21 cellular contexts compared by ENCODE assay signal in the genomic region with DNA sequence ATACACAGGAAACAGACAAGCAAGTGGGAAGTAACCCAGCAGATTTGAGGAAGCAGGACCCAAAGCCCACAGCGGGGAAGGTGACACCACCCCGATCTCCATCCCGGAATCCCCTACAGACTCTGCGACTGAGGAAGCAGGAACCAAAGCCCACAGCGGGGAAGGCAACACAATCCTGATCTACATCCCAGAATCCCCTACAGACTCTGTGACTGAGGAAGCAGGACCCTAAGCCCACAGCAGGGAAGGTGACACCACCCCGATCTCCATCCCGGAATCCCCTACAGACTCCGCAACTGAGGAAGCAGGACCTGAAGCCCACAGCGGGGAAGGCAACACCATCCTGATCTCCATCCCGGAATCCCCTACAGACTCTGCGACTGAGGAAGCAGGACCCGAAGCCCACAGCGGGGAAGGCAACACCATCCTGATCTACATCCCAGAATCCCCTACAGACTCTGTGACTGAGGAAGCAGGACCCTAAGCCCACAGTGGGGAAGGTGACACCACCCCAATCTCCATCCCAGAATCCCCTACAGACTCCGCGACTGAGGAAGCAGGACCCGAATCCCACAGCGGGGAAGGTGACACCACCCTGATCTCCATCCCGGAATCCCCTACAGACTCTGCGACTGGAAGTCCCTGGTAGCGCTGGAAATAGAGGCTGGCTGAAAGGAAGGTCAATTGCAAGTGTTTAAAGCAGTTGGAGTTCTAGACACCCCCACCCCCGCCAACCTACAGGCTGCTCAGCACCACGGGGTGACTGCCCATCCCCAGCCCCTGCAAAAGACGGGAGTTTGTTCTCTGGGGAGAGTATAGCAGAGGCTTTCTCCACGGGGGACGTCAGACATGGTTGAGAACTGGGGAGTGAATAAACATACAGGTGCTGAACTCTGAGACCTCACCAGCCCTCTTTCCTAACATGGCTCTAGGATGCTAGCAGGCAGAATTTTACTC. TPM values are rescaled to one million over a fixed set of nuclear protein-coding genes. Genes with fewer than 3 reads are reported as not detected.
A peak's percentile ranks its signal among the peaks of the same experiment; 100 is the strongest.
DNase-seq lines count a peak whose midpoint lies in the region; ATAC-seq, FAIRE-seq and TF ChIP-seq lines count a peak whose summit lies in the region.
"Had no signal": no experiment of that assay in that cellular context is flagged by ENCODE, and none has a peak within 500 bp of the region (broad histone marks: within the 10 kb centered on the region; RNA-seq: fewer than 3 reads in every experiment).

No MANE protein-coding gene starts in this region.

- no peak overlapping the region for H3K9ac ChIP-seq in HepG2 (ENCODE audit: insufficient read depth, low read depth, low read length)

- no peak for FAIRE-seq in HepG2 (lab: Jason Lieb, UNC)
- FAIRE-seq: A549, G401.6, GM12891, GM19239, RCC 7860 had no signal

- H3K36me3 ChIP-seq in right lobe of liver (no peaks in the 10 kb centered on the region), HepG2 (replicated peaks in 1 of 2; ENCODE audit: control insufficient read depth in 1 of 2, insufficient read depth in 2 of 2, low read length in 2 of 2) (no peaks in the 10 kb centered on the region)

- no peak overlapping the region for H3K4me2 ChIP-seq in HepG2 (ENCODE audit: low read depth, low read length)
- H3K4me2 ChIP-seq: A549, GM23338 had no signal

- in situ Hi-C loops in HepG2 (cut with HindIII; ENCODE audit: extremely low pct_ligation_motif_present, low pct_unique_long_range_greater_than_20kb) = no loop called here

- H4K20me1 ChIP-seq in HepG2 (ENCODE audit: insufficient read depth, low read length) = no peaks in the 10 kb centered on the region

- H3K27me3 Mint-ChIP-seq in nephron progenitor cell (ENCODE audit: low read depth, poor library complexity) (peaks cover 53% of the 10 kb centered on the region), osteocyte (ENCODE audit: unreplicated experiment) (peaks cover 45% of the 10 kb centered on the region)

- TF ChIP-seq CTCF in right lobe of liver (IDR thresholded peaks at IDR 0.05) (no peak), HepG2 (CRISPR knock-in tag; IDR thresholded peaks at IDR 0.05) (no peak), coronary artery (IDR thresholded peaks at IDR 0.05) (no peak), nephron progenitor cell (IDR thresholded peaks at IDR 0.05) (no peak), osteocyte (IDR thresholded peaks at IDR 0.05) (no peak)

- CTCF ChIA-PET in HepG2 (lab: Yijun Ruan, JAX; ENCODE audit: low intra/inter-chr PET ratio, low total read pairs) = no interaction called here

- ATAC-seq in right lobe of liver = peak in 1 of 4 donors; percentile 23
- no peak for ATAC-seq in HepG2
- no peak for ATAC-seq in GM21381 (IDR thresholded peaks at IDR 0.05; ENCODE audit: unreplicated experiment)
- ATAC-seq in HG03378 (IDR thresholded peaks at IDR 0.05; ENCODE audit: unreplicated experiment) = no peak
- ATAC-seq: A549, GM23338 had no signal

- H2AFZ ChIP-seq in HepG2 (ENCODE audit: low read length) = no peak overlapping the region
- H2AFZ ChIP-seq: GM23338 had no signal

- peaks cover 7% of the 10 kb centered on the region for H3K36me3 Mint-ChIP-seq in nephron progenitor cell (ENCODE audit: low read depth)
- no peaks in the 10 kb centered on the region for H3K36me3 Mint-ChIP-seq in osteocyte (ENCODE audit: unreplicated experiment)
- H3K36me3 Mint-ChIP-seq: CD4-positive, alpha-beta memory T cell had no signal

- TF ChIP-seq RAD21 in HepG2 (CRISPR knock-in tag; IDR thresholded peaks at IDR 0.05) = no peak

- H3K27ac ChIP-seq in right lobe of liver (no peak overlapping the region), HepG2 (ENCODE audit: extremely low read length, insufficient read depth, low read length) (no peak overlapping the region), coronary artery (no peak overlapping the region)

- BruUV-seq in HepG2 (replicated peaks; lab: Mats Ljungman, UMichigan) = no TSS peak

- DNase-seq in right lobe of liver (peak in 2 of 3 donors; percentile 15 to 27), HepG2 (ENCODE audit: low spot score) (no peak), coronary artery (ENCODE audit: low spot score) (peak; percentile 62), nephron progenitor cell (no peak), ureter (ENCODE audit: low spot score) (peak; percentile 35), osteocyte (ENCODE audit: extremely low spot score, unreplicated experiment) (no peak)
- DNase-seq: CD4-positive, alpha-beta memory T cell; DMS79; MM.1S; NCI-H1417; NCI-H1930; NCI-H510A treated with DMSO at 0.1 percent for 48 hours; SHP77 treated with DMSO at 0.1 percent for 48 hours had no signal

- H3K9me3 Mint-ChIP-seq in nephron progenitor cell (peaks cover 16% of the 10 kb centered on the region), osteocyte (ENCODE audit: unreplicated experiment) (no peaks in the 10 kb centered on the region)
- H3K9me3 Mint-ChIP-seq: GM23338 had no signal

- no peaks in the 10 kb centered on the region for H3K27me3 ChIP-seq in right lobe of liver
- peaks cover 0 to 68% of the 10 kb centered on the region in 2 experiments; a peak in 4 of 5 replicates for H3K27me3 ChIP-seq in HepG2 (ENCODE audit: control insufficient read depth in 1 of 2, insufficient read depth in 2 of 2, low read length in 2 of 2)

- intact Hi-C loops in right lobe of liver (cut with DNase I) = no loop called here
- intact Hi-C loops in HepG2 (cut with micrococcal nuclease; ENCODE audit: unreplicated experiment) = no loop called here

- H3K4me3 ChIP-seq in right lobe of liver (no peak overlapping the region), HepG2 (replicated peaks in 1 of 3; ENCODE audit: insufficient read depth in 1 of 3, low read depth in 2 of 3, low read length in 3 of 3) (no peak overlapping the region), coronary artery (no peak overlapping the region)
- H3K4me3 ChIP-seq: A549, GM23338 had no signal

- 22% methylated on average over 10 of the region's 25 CpGs for WGBS in right lobe of liver (ENCODE audit: insufficient coverage, low coverage, low lambda C conversion rate, missing lambda C conversion rate)
- 45% methylated on average over 24 of the region's 25 CpGs for WGBS in HepG2 (ENCODE audit: low lambda C conversion rate)

- H3K9me3 ChIP-seq in right lobe of liver = no peaks in the 10 kb centered on the region
- H3K9me3 ChIP-seq in HepG2 (ENCODE audit: low read length) = no peaks in the 10 kb centered on the region
- H3K9me3 ChIP-seq: A549 had no signal

- TF ChIP-seq POLR2A in right lobe of liver (IDR thresholded peaks at IDR 0.05) (no peak), HepG2 (IDR thresholded peaks at IDR 0.05; ENCODE audit: insufficient read depth in 1 of 2, low read depth in 2 of 2, low read length in 2 of 2) (no peak)

- no peak overlapping the region for H3K27ac Mint-ChIP-seq in nephron progenitor cell
- H3K27ac Mint-ChIP-seq in osteocyte (ENCODE audit: unreplicated experiment) = no peak overlapping the region
- H3K27ac Mint-ChIP-seq: CD4-positive, alpha-beta memory T cell; GM23338 had no signal

- H3K4me1 ChIP-seq in right lobe of liver (no peaks in the 10 kb centered on the region), HepG2 (ENCODE audit: insufficient read depth, low read length) (peaks cover 10% of the 10 kb centered on the region; the same call in 1 of the 2 replicates)

- TF ChIP-seq EP300 in HepG2 (IDR thresholded peaks at IDR 0.05; ENCODE audit: low read depth in 2 of 2, low read length in 2 of 2) (no peak), HepG2 (CRISPR knock-in tag; IDR thresholded peaks at IDR 0.05; ENCODE audit: borderline replicate concordance) (no peak)

- H3K4me3 Mint-ChIP-seq in nephron progenitor cell (peak overlapping the region; percentile 29), osteocyte (ENCODE audit: unreplicated experiment) (no peak overlapping the region)
- H3K4me3 Mint-ChIP-seq: GM23338 had no signal

- peaks cover 53% of the 10 kb centered on the region for H3K4me1 Mint-ChIP-seq in nephron progenitor cell
- peaks cover 9% of the 10 kb centered on the region for H3K4me1 Mint-ChIP-seq in osteocyte (ENCODE audit: unreplicated experiment)

- POLR2A ChIA-PET in HepG2 (lab: Yijun Ruan, JAX) = no interaction called here

- H3K79me2 ChIP-seq in HepG2 (ENCODE audit: insufficient read depth, low read length) = no peaks in the 10 kb centered on the region

TF ChIP-seq in HepG2, 621 proteins besides CTCF, POLR2A, EP300 and RAD21 (continues in another document):
- TF ChIP-seq YEATS4 (CRISPR knock-in tag; IDR thresholded peaks at IDR 0.05; ENCODE audit: borderline replicate concordance) (no peak), ZNF260 (CRISPR knock-in tag; IDR thresholded peaks at IDR 0.05; ENCODE audit: borderline replicate concordance, low read depth) (no peak), NFKB2 (CRISPR knock-in tag; IDR thresholded peaks at IDR 0.05; ENCODE audit: borderline replicate concordance) (no peak), ZNF335 (CRISPR knock-in tag; IDR thresholded peaks at IDR 0.05) (no peak), ZNF232 (CRISPR knock-in tag; IDR thresholded peaks at IDR 0.05; ENCODE audit: borderline replicate concordance) (no peak), ZNF143 (CRISPR knock-in tag; IDR thresholded peaks at IDR 0.05) (no peak)

RNA-seq across cellular contexts. Expression of gene CIB4, which starts 21.2 kb away (rescaled TPM):
- total RNA-seq in right lobe of liver (not detected), HepG2 (2016; rRNA removed; fragmentation: Illumina TruSeq; extraction: Trizol) (not detected in 2 replicates), ureter (not detected), osteocyte (not detected in 2 replicates)
- not detected in 2 replicates for total RNA-seq in HepG2 (2016; cell fraction: cytosol; rRNA removed; fragmentation: Illumina TruSeq; extraction: Trizol; ENCODE audit: low read depth)
- total RNA-seq in HepG2 (2016; cell fraction: insoluble cytoplasmic fraction; rRNA removed; fragmentation: Illumina TruSeq; extraction: Trizol) = not detected in 2 replicates
- not detected in 2 replicates for total RNA-seq in HepG2 (2016; cell fraction: membrane; rRNA removed; fragmentation: Illumina TruSeq; extraction: Trizol)
- not detected in 2 replicates for total RNA-seq in HepG2 (2016; cell fraction: nucleus; rRNA removed; fragmentation: Illumina TruSeq; extraction: Trizol)
- polyA plus RNA-seq in HepG2 (2011; rRNA removed) = not detected in 2 replicates
- not detected in 2 replicates for polyA plus RNA-seq in HepG2 (2011; cell fraction: cytosol; rRNA removed)
- polyA plus RNA-seq in HepG2 (2011; cell fraction: nucleus; rRNA removed) = not detected in 2 replicates
- polyA plus RNA-seq in HepG2 (2012) = not detected in 2 replicates
- polyA plus RNA-seq in HepG2 (2016; cell fraction: cytosol; fragmentation: Illumina TruSeq; extraction: Trizol; ENCODE audit: low read depth) = not detected in 2 replicates
- polyA plus RNA-seq in HepG2 (2016; cell fraction: insoluble cytoplasmic fraction; fragmentation: Illumina TruSeq; extraction: Trizol; ENCODE audit: low read depth) = not detected in 2 replicates
- polyA plus RNA-seq in HepG2 (2016; cell fraction: membrane; fragmentation: Illumina TruSeq; extraction: Trizol; ENCODE audit: low read depth) = not detected in 2 replicates
- not detected in 2 replicates for polyA plus RNA-seq in HepG2 (2016; cell fraction: nucleus; fragmentation: Illumina TruSeq; extraction: Trizol; ENCODE audit: insufficient read depth, low read depth)
- polyA minus RNA-seq in HepG2 (2011; rRNA and poly(A)+ RNA removed; ENCODE audit: low replicate concordance) = not detected in 2 replicates
- not detected in 2 replicates for polyA minus RNA-seq in HepG2 (2011; cell fraction: cytosol; rRNA and poly(A)+ RNA removed)
- polyA minus RNA-seq in HepG2 (2011; cell fraction: nucleus; rRNA and poly(A)+ RNA removed) = not detected in 2 replicates
- total RNA-seq: CD4-positive, alpha-beta memory T cell; GM23338 had no signal
- polyA plus RNA-seq: CD4-positive, alpha-beta memory T cell; GM23338 had no signal

Comparison
In these comparisons a context has a peak if more than half of its experiments do, and no peak if none do; other contexts are left out.
1. DNase-seq: peak in right lobe of liver (2 of 3), coronary artery (single experiment) and ureter (single experiment); none in HepG2 (single experiment), nephron progenitor cell (single experiment) and osteocyte (single experiment).